In the genomic region with DNA sequence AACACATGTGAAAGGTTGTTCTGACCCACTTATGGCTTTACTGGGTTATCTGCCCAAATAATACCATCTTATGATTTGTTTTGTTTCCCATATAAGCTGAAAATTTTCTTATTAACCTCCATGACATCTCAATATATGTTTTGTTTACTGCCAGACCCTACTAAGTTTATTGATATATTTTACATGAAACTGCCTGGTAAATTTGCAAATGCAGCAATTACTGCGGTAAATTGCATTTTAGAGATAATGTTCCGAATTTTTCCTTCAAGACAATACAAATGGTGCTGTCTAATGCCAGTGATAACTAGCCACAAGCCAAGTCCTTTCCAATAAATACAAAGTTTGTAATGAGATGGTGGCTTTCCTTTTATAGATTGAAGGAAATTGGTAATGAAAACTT, we compare ENCODE assay signal across 27 cellular contexts.
"Had no signal": no experiment of that assay in that cellular context is flagged by ENCODE, and none has a peak within 500 bp of the region (broad histone marks: within the 10 kb centered on the region; RNA-seq: fewer than 3 reads in every experiment).

No MANE protein-coding gene starts in this region.

- DNase-seq: stimulated activated CD4-positive, alpha-beta T cell treated with anti-CD3 and anti-CD28 coated beads, Interleukin-2, amount 100 ng/mL, for 48 hours; stimulated activated CD4-positive, alpha-beta T cell treated with anti-CD3 and anti-CD28 coated beads, Interleukin-4, amount 100 ng/mL, for 1 hour; stimulated activated CD4-positive, alpha-beta T cell treated with anti-CD3 and anti-CD28 coated beads, Interleukin-4, amount 100 ng/mL, for 24 hours; stimulated activated CD4-positive, alpha-beta T cell treated with anti-CD3 and anti-CD28 coated beads, Interleukin-4, amount 100 ng/mL, for 4 hours; stimulated activated CD8-positive, alpha-beta memory T cell treated with anti-CD3 and anti-CD28 coated beads, Interleukin-4, amount 100 ng/mL, for 48 hours; stimulated activated naive B cell treated with anti-CD40 and anti-IgM and Interleukin-4, amounts not matched to agents 10 μg/mL and 1 μg/mL and 100 μg/mL, for 72 hours; stimulated activated naive CD4-positive, alpha-beta T cell; stimulated activated naive CD4-positive, alpha-beta T cell treated with Interleukin-2 at 50 U/mL for 16 hours; stimulated activated naive CD8-positive, alpha-beta T cell treated with anti-CD3 and anti-CD28 coated beads, Interleukin-15, amount 100 ng/mL, for 72 hours; stimulated activated naive CD8-positive, alpha-beta T cell treated with anti-CD3 and anti-CD28 coated beads, Interleukin-15, Interleukin-2, amounts not matched to agents 100 U/mL and 50 U/mL, for 24 hours; stomach; substantia nigra; testis; thyroid gland; tibial artery; transverse colon; trophoblast cell; upper lobe of left lung; upper lobe of right lung; uterus had no signal

- H3K27me3 ChIP-seq: stomach, suprapubic skin, testis, thyroid gland, tibial artery, tibial nerve, transverse colon, upper lobe of left lung, upper lobe of right lung, uterus, vagina had no signal

- H3K36me3 ChIP-seq: stomach, suprapubic skin, thoracic aorta, thyroid gland, tibial artery, tibial nerve, transverse colon, upper lobe of left lung, upper lobe of right lung, uterus, vagina had no signal

- H3K4me3 ChIP-seq: stomach, suprapubic skin, testis, thoracic aorta, thyroid gland, tibial artery, tibial nerve, transverse colon, upper lobe of left lung, upper lobe of right lung, uterus, vagina had no signal

- H3K9me3 ChIP-seq: stomach, suprapubic skin, testis, thoracic aorta, thyroid gland, tibial artery, tibial nerve, transverse colon, upper lobe of left lung, upper lobe of right lung, uterus, vagina had no signal

- ATAC-seq: stimulated activated effector memory CD8-positive, alpha-beta T cell treated with anti-CD3 and anti-CD28 coated beads, Interleukin-12 subunit alpha, Interleukin-12 subunit beta, amount 100 ng/mL, for 72 hours; stimulated activated memory B cell treated with anti-CD40 and anti-IgM and Interleukin-4, amounts not matched to agents 10 μg/mL and 1 μg/mL and 100 μg/mL, for 72 hours; stimulated activated naive B cell treated with anti-CD40 and anti-IgM and Interleukin-4, amounts not matched to agents 10 μg/mL and 1 μg/mL and 100 μg/mL, for 72 hours; stimulated activated naive CD8-positive, alpha-beta T cell treated with anti-CD3 and anti-CD28 coated beads, Interleukin-15, amount 100 ng/mL, for 72 hours; stimulated activated naive CD8-positive, alpha-beta T cell treated with anti-CD3 and anti-CD28 coated beads, Interleukin-15, Interleukin-2, amounts not matched to agents 100 U/mL and 50 U/mL, for 24 hours; upper lobe of right lung had no signal

- H3K27ac ChIP-seq: stomach, suprapubic skin, testis, thoracic aorta, thyroid gland, tibial artery, tibial nerve, transverse colon, upper lobe of left lung, upper lobe of right lung, uterus, vagina had no signal

- H3K4me1 ChIP-seq: suprapubic skin, testis, thyroid gland, tibial artery, tibial nerve, transverse colon, upper lobe of left lung, upper lobe of right lung, uterus, vagina had no signal

- FAIRE-seq: urothelium cell line had no signal
